In genomic region chr18:24271381-24272331, GRCh38 we compare ENCODE assay signal across 1 cellular context.
TF ChIP-seq lines count a peak whose summit lies in the region.

No MANE protein-coding gene starts in this region.

TF ChIP-seq in H1, 55 proteins besides CTCF, POLR2A, EP300 and RAD21 (continued from another document):
- no peak for TF ChIP-seq E2F6 (IDR thresholded peaks at IDR 0.05)
- no peak for TF ChIP-seq YY1 (IDR thresholded peaks at IDR 0.05; ENCODE audit: low read depth, low read length)
- TF ChIP-seq POLR2AphosphoS5 (IDR thresholded peaks at IDR 0.05; ENCODE audit: low read depth, low read length) = no peak; the same call in 1 of the 2 replicates
- no peak for TF ChIP-seq BRCA1 (IDR thresholded peaks at IDR 0.05; ENCODE audit: low read depth, low read length)
- TF ChIP-seq USF2 (IDR thresholded peaks at IDR 0.05; ENCODE audit: low read length) = no peak
- peak; percentile 65 for TF ChIP-seq TAF1 (IDR thresholded peaks at IDR 0.05; ENCODE audit: low read depth, low read length)
- TF ChIP-seq TCF12 (IDR thresholded peaks at IDR 0.05; ENCODE audit: low read depth, low read length) = no peak
- TF ChIP-seq PHF8 (conservative IDR thresholded peaks at IDR 0.05; ENCODE audit: low read depth, low read length) = 0 out of 2 replicates have a peak, but pooled peaks have one; percentile 45
- no peak for TF ChIP-seq SIRT6 (IDR thresholded peaks at IDR 0.05; ENCODE audit: low read length)
- TF ChIP-seq RBBP5 (IDR thresholded peaks at IDR 0.05; ENCODE audit: borderline replicate concordance, low read depth, low read length) = peak; percentile 81; the same call in 1 of the 2 replicates
- TF ChIP-seq POU5F1 (IDR thresholded peaks at IDR 0.05; ENCODE audit: low read depth, low read length) = no peak
- no peak for TF ChIP-seq NANOG (IDR thresholded peaks at IDR 0.05; ENCODE audit: insufficient read depth, low read depth, low read length, poor library complexity, severe bottlenecking)
- peak; percentile 85 for TF ChIP-seq KDM4A (IDR thresholded peaks at IDR 0.05; ENCODE audit: low read depth, low read length, severe bottlenecking)
- no peak for TF ChIP-seq CTBP2 (IDR thresholded peaks at IDR 0.05; ENCODE audit: borderline replicate concordance, insufficient read depth, insufficient read length, low read length)
- TF ChIP-seq SP1 (IDR thresholded peaks at IDR 0.05; ENCODE audit: low read depth, low read length) = peak; percentile 61; the same call in 1 of the 2 replicates
- TF ChIP-seq SRF (IDR thresholded peaks at IDR 0.05; ENCODE audit: low read depth, low read length) = no peak
- TF ChIP-seq EGR1 (IDR thresholded peaks at IDR 0.05; ENCODE audit: borderline replicate concordance, low read depth, low read length) = peak; percentile 47; the same call in 1 of the 2 replicates
- TF ChIP-seq CHD1 (IDR thresholded peaks at IDR 0.05; ENCODE audit: low read depth, low read length) = no peak
- TF ChIP-seq GTF2F1 (IDR thresholded peaks at IDR 0.05; ENCODE audit: borderline replicate concordance, low read depth, low read length) = no peak
